1 cellular context compared by ENCODE assay signal in genomic region chr3:86890997-86891396, GRCh38.
TF ChIP-seq lines count a peak whose summit lies in the region.

No MANE protein-coding gene starts in this region.

TF ChIP-seq in GM23338, 12 proteins besides CTCF, POLR2A, EP300 and RAD21 (continued from another document):
- TF ChIP-seq, protein P1, sequence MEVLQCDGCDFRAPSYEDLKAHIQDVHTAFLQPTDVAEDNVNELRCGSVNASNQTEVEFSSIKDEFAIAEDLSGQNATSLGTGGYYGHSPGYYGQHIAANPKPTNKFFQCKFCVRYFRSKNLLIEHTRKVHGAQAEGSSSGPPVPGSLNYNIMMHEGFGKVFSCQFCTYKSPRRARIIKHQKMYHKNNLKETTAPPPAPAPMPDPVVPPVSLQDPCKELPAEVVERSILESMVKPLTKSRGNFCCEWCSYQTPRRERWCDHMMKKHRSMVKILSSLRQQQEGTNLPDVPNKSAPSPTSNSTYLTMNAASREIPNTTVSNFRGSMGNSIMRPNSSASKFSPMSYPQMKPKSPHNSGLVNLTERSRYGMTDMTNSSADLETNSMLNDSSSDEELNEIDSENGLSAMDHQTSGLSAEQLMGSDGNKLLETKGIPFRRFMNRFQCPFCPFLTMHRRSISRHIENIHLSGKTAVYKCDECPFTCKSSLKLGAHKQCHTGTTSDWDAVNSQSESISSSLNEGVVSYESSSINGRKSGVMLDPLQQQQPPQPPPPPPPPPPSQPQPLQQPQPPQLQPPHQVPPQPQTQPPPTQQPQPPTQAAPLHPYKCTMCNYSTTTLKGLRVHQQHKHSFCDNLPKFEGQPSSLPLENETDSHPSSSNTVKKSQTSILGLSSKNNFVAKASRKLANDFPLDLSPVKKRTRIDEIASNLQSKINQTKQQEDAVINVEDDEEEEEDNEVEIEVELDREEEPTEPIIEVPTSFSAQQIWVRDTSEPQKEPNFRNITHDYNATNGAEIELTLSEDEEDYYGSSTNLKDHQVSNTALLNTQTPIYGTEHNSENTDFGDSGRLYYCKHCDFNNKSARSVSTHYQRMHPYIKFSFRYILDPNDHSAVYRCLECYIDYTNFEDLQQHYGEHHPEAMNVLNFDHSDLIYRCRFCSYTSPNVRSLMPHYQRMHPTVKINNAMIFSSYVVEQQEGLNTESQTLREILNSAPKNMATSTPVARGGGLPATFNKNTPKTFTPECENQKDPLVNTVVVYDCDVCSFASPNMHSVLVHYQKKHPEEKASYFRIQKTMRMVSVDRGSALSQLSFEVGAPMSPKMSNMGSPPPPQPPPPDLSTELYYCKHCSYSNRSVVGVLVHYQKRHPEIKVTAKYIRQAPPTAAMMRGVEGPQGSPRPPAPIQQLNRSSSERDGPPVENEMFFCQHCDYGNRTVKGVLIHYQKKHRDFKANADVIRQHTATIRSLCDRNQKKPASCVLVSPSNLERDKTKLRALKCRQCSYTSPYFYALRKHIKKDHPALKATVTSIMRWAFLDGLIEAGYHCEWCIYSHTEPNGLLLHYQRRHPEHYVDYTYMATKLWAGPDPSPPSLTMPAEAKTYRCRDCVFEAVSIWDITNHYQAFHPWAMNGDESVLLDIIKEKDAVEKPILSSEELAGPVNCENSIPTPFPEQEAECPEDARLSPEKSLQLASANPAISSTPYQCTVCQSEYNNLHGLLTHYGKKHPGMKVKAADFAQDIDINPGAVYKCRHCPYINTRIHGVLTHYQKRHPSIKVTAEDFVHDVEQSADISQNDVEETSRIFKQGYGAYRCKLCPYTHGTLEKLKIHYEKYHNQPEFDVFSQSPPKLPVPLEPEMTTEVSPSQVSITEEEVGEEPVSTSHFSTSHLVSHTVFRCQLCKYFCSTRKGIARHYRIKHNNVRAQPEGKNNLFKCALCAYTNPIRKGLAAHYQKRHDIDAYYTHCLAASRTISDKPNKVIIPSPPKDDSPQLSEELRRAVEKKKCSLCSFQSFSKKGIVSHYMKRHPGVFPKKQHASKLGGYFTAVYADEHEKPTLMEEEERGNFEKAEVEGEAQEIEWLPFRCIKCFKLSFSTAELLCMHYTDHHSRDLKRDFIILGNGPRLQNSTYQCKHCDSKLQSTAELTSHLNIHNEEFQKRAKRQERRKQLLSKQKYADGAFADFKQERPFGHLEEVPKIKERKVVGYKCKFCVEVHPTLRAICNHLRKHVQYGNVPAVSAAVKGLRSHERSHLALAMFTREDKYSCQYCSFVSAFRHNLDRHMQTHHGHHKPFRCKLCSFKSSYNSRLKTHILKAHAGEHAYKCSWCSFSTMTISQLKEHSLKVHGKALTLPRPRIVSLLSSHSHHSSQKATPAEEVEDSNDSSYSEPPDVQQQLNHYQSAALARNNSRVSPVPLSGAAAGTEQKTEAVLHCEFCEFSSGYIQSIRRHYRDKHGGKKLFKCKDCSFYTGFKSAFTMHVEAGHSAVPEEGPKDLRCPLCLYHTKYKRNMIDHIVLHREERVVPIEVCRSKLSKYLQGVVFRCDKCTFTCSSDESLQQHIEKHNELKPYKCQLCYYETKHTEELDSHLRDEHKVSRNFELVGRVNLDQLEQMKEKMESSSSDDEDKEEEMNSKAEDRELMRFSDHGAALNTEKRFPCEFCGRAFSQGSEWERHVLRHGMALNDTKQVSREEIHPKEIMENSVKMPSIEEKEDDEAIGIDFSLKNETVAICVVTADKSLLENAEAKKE (CRISPR knock-in tag; IDR thresholded peaks at IDR 0.05), result peak; percentile 93
- TF ChIP-seq EZH2phosphoT487 (IDR thresholded peaks at IDR 0.05; ENCODE audit: unreplicated experiment), result no peak
- TF ChIP-seq, protein P2, sequence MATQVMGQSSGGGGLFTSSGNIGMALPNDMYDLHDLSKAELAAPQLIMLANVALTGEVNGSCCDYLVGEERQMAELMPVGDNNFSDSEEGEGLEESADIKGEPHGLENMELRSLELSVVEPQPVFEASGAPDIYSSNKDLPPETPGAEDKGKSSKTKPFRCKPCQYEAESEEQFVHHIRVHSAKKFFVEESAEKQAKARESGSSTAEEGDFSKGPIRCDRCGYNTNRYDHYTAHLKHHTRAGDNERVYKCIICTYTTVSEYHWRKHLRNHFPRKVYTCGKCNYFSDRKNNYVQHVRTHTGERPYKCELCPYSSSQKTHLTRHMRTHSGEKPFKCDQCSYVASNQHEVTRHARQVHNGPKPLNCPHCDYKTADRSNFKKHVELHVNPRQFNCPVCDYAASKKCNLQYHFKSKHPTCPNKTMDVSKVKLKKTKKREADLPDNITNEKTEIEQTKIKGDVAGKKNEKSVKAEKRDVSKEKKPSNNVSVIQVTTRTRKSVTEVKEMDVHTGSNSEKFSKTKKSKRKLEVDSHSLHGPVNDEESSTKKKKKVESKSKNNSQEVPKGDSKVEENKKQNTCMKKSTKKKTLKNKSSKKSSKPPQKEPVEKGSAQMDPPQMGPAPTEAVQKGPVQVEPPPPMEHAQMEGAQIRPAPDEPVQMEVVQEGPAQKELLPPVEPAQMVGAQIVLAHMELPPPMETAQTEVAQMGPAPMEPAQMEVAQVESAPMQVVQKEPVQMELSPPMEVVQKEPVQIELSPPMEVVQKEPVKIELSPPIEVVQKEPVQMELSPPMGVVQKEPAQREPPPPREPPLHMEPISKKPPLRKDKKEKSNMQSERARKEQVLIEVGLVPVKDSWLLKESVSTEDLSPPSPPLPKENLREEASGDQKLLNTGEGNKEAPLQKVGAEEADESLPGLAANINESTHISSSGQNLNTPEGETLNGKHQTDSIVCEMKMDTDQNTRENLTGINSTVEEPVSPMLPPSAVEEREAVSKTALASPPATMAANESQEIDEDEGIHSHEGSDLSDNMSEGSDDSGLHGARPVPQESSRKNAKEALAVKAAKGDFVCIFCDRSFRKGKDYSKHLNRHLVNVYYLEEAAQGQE (IDR thresholded peaks at IDR 0.05; ENCODE audit: unreplicated experiment), result no peak
- TF ChIP-seq JUNB (IDR thresholded peaks at IDR 0.05; ENCODE audit: unreplicated experiment), result no peak
- no peak for TF ChIP-seq EZH2 (IDR thresholded peaks at IDR 0.05; ENCODE audit: low read depth, unreplicated experiment)
- no peak for TF ChIP-seq POLR2AphosphoS5 (IDR thresholded peaks at IDR 0.05; ENCODE audit: low read depth)
- no peak for TF ChIP-seq ZNF114 (CRISPR knock-in tag; IDR thresholded peaks at IDR 0.05)
- TF ChIP-seq CREB1 (CRISPR knock-in tag; IDR thresholded peaks at IDR 0.05; ENCODE audit: low read depth), result no peak
- no peak for TF ChIP-seq STAT1 (IDR thresholded peaks at IDR 0.05; ENCODE audit: unreplicated experiment)
